ENCODE assay signal across 33 cellular contexts in the genomic region with DNA sequence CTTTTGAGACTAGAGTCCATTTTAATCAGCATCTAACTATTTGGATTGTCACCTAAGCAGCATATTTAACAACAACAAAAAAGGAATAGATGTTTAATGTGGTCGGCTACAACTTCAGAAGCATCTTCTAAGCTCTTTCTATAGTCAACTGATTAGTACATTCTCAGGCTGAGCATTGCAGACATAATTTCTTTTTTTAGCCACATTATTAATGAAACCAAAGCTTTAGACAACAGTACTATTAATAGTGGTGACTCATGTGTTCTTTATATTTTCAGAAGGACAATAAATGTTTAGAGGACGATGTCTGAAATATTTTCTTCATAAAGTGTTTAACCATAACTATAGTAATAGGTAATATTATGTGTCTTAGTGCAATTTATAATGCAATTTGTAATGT. TPM values are rescaled to one million over a fixed set of nuclear protein-coding genes. Genes with fewer than 3 reads are reported as not detected.
"Had no signal": no experiment of that assay in that cellular context is flagged by ENCODE, and none has a peak within 500 bp of the region (broad histone marks: within the 10 kb centered on the region; RNA-seq: fewer than 3 reads in every experiment).

No MANE protein-coding gene starts in this region.

- H3K36me3 Mint-ChIP-seq: activated naive CD8-positive, alpha-beta T cell treated with anti-CD3 and anti-CD28 coated beads, Interleukin-2, amount 10 ng/mL, durations not matched to agents 7 days and 5 days; natural killer cell; neural progenitor cell; stimulated activated memory B cell treated with anti-CD40 and anti-IgM and Interleukin-4, amounts not matched to agents 10 μg/mL and 1 μg/mL and 100 μg/mL, for 72 hours had no signal

- H3K27ac Mint-ChIP-seq: activated naive CD4-positive, alpha-beta T cell treated with anti-CD3 and anti-CD28 coated beads for 36 hours; activated naive CD8-positive, alpha-beta T cell treated with anti-CD3 and anti-CD28 coated beads, Interleukin-2, amount 10 ng/mL, durations not matched to agents 7 days and 5 days; activated T-helper 1 cell treated with anti-CD3 and anti-CD28 coated beads, Interleukin-12 subunit alpha, Interleukin-12 subunit beta, Interleukin-2, Interleukin-4 antibody, amounts not matched to agents 30 ng/mL and 10 ng/mL and 1 ng/mL, durations not matched to agents 14 hours and 24 hours and 36 hours; dendritic cell treated with granulocyte-macrophage colony-stimulating factor and Interleukin-4, amounts not matched to agents 40 ng/mL and 50 ng/mL, for 4 days; endodermal cell; natural killer cell; neural progenitor cell; stimulated activated memory B cell treated with anti-CD40 and anti-IgM and Interleukin-4, amounts not matched to agents 10 μg/mL and 1 μg/mL and 100 μg/mL, for 72 hours; stimulated activated naive CD8-positive, alpha-beta T cell treated with anti-CD3 and anti-CD28 coated beads, Interleukin-15, amount 100 ng/mL, for 72 hours had no signal

- H3K9me3 ChIP-seq: ascending aorta, right lobe of liver, thyroid gland had no signal

- H3K27me3 Mint-ChIP-seq: dendritic cell treated with granulocyte-macrophage colony-stimulating factor and Interleukin-4, amounts not matched to agents 40 ng/mL and 50 ng/mL, for 4 days had no signal

- H3K4me1 Mint-ChIP-seq: activated naive CD8-positive, alpha-beta T cell treated with anti-CD3 and anti-CD28 coated beads, Interleukin-2, amount 10 ng/mL, durations not matched to agents 7 days and 5 days; stimulated activated naive CD8-positive, alpha-beta T cell treated with anti-CD3 and anti-CD28 coated beads, Interleukin-15, amount 100 ng/mL, for 72 hours had no signal

- ATAC-seq: esophagus mucosa; natural killer cell; right lobe of liver; stimulated activated memory B cell treated with anti-CD40 and anti-IgM and Interleukin-4, amounts not matched to agents 10 μg/mL and 1 μg/mL and 100 μg/mL, for 72 hours; stimulated activated naive CD8-positive, alpha-beta T cell treated with anti-CD3 and anti-CD28 coated beads, Interleukin-15, amount 100 ng/mL, for 72 hours had no signal

- H3K4me3 ChIP-seq: ascending aorta, neural progenitor cell, right lobe of liver, thyroid gland had no signal

- H3K36me3 ChIP-seq: ascending aorta, brain microvascular endothelial cell, neural progenitor cell, right lobe of liver, thyroid gland had no signal

- H3K9ac ChIP-seq: neural progenitor cell, parathyroid adenoma had no signal

- H3K4me3 Mint-ChIP-seq: activated naive CD4-positive, alpha-beta T cell treated with anti-CD3 and anti-CD28 coated beads for 36 hours; activated naive CD8-positive, alpha-beta T cell treated with anti-CD3 and anti-CD28 coated beads, Interleukin-2, amount 10 ng/mL, durations not matched to agents 7 days and 5 days; activated T-helper 1 cell treated with anti-CD3 and anti-CD28 coated beads, Interleukin-12 subunit alpha, Interleukin-12 subunit beta, Interleukin-2, Interleukin-4 antibody, amounts not matched to agents 30 ng/mL and 10 ng/mL and 1 ng/mL, durations not matched to agents 14 hours and 24 hours and 36 hours; dendritic cell treated with granulocyte-macrophage colony-stimulating factor and Interleukin-4, amounts not matched to agents 40 ng/mL and 50 ng/mL, for 4 days; endodermal cell; natural killer cell; neural progenitor cell; stimulated activated memory B cell treated with anti-CD40 and anti-IgM and Interleukin-4, amounts not matched to agents 10 μg/mL and 1 μg/mL and 100 μg/mL, for 72 hours; stimulated activated naive CD8-positive, alpha-beta T cell treated with anti-CD3 and anti-CD28 coated beads, Interleukin-15, amount 100 ng/mL, for 72 hours had no signal

- H3K27ac ChIP-seq: ascending aorta, brain microvascular endothelial cell, neural progenitor cell, parathyroid adenoma, right lobe of liver, thyroid gland, VCaP had no signal

- H3K9me3 Mint-ChIP-seq: activated naive CD4-positive, alpha-beta T cell treated with anti-CD3 and anti-CD28 coated beads for 36 hours; activated naive CD8-positive, alpha-beta T cell treated with anti-CD3 and anti-CD28 coated beads, Interleukin-2, amount 10 ng/mL, durations not matched to agents 7 days and 5 days; activated T-helper 1 cell treated with anti-CD3 and anti-CD28 coated beads, Interleukin-12 subunit alpha, Interleukin-12 subunit beta, Interleukin-2, Interleukin-4 antibody, amounts not matched to agents 30 ng/mL and 10 ng/mL and 1 ng/mL, durations not matched to agents 14 hours and 24 hours and 36 hours; dendritic cell treated with granulocyte-macrophage colony-stimulating factor and Interleukin-4, amounts not matched to agents 40 ng/mL and 50 ng/mL, for 4 days; endodermal cell; natural killer cell; neural progenitor cell; stimulated activated memory B cell treated with anti-CD40 and anti-IgM and Interleukin-4, amounts not matched to agents 10 μg/mL and 1 μg/mL and 100 μg/mL, for 72 hours; stimulated activated naive CD8-positive, alpha-beta T cell treated with anti-CD3 and anti-CD28 coated beads, Interleukin-15, amount 100 ng/mL, for 72 hours had no signal

- H2AFZ ChIP-seq: neural progenitor cell, parathyroid adenoma had no signal

- DNase-seq: activated CD4-positive, alpha-beta T cell treated with anti-CD3 and anti-CD28 coated beads for 4 hours; activated CD4-positive, alpha-beta T cell treated with anti-CD3 and anti-CD28 coated beads, Interleukin-2, amount 50 U/mL, for 48 hours; activated CD8-positive, alpha-beta memory T cell treated with anti-CD3 and anti-CD28 coated beads, Interleukin-2, amount 50 U/mL, for 4 hours; activated effector memory CD4-positive, alpha-beta T cell treated with anti-CD3 and anti-CD28 coated beads, Interleukin-2, amount 50 U/mL, for 16 hours; activated naive CD4-positive, alpha-beta T cell treated with anti-CD3 and anti-CD28 coated beads for 36 hours; activated naive CD8-positive, alpha-beta T cell treated with anti-CD3 and anti-CD28 coated beads, Interleukin-2, amount 10 ng/mL, durations not matched to agents 7 days and 5 days; activated T-cell treated with anti-CD3 and anti-CD28 coated beads, Interleukin-2, amount 50 U/mL, for 1 hour; brain microvascular endothelial cell; central memory CD4-positive, alpha-beta T cell; endodermal cell; foreskin fibroblast; midbrain; natural killer cell; occipital lobe; right lobe of liver; small intestine; stimulated activated CD4-positive, alpha-beta T cell treated with anti-CD3 and anti-CD28 coated beads, Interleukin-1b, Interleukin-23, amount 100 ng/mL, for 48 hours; stimulated activated CD4-positive, alpha-beta T cell treated with anti-CD3 and anti-CD28 coated beads, Interleukin-4, amount 100 ng/mL, for 4 hours; stimulated activated CD8-positive, alpha-beta memory T cell treated with anti-CD3 and anti-CD28 coated beads, Interleukin-4, amount 100 ng/mL, for 48 hours; stimulated activated naive CD8-positive, alpha-beta T cell treated with anti-CD3 and anti-CD28 coated beads, Interleukin-15, amount 100 ng/mL, for 72 hours; substantia nigra; T-helper 9 cell; thyroid gland had no signal

- H3K27me3 ChIP-seq: ascending aorta, brain microvascular endothelial cell, neural progenitor cell, right lobe of liver, thyroid gland had no signal

- FAIRE-seq: small intestine, TTC549 had no signal

- H3K4me2 ChIP-seq: neural progenitor cell had no signal

RNA-seq across cellular contexts. Expression of gene TPD52L1, which starts 52.4 kb away (rescaled TPM):
- total RNA-seq: activated naive CD8-positive, alpha-beta T cell treated with anti-CD3 and anti-CD28 coated beads, Interleukin-2, amount 10 ng/mL, durations not matched to agents 7 days and 5 days; T-helper 1 cell treated with Interleukin-12 subunit alpha and Interleukin-12 subunit beta and Interleukin-4 antibody, amounts not matched to agents 30 ng/mL and 1 ng/mL, for 36 hours had no signal
